Comparison of ENCODE assay signal across 9 cellular contexts in the genomic region with DNA sequence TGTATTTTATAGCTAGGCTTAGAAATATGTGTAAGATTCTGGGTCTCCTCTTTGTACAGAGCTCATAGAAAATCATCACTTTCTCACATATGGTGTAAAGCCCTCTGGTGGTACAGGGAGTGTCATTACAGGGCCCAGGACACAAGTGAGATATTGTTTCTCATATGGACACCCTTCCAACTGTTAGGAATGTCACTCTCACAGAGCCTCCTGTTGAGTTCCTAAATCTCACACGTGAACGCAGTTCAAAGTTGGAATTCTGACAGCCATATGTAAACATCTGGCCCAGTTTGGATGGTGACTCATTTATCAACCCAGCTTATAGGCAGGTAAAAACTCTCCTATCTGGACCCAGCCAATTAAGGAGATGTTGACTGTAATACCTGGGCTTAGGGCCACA. TPM values are rescaled to one million over a fixed set of nuclear protein-coding genes. Genes with fewer than 3 reads are reported as not detected.
DNase-seq lines count a peak whose midpoint lies in the region; ATAC-seq and TF ChIP-seq lines count a peak whose summit lies in the region.
"Had no signal": no experiment of that assay in that cellular context is flagged by ENCODE, and none has a peak within 500 bp of the region (broad histone marks: within the 10 kb centered on the region; RNA-seq: fewer than 3 reads in every experiment).

No MANE protein-coding gene starts in this region.

- CTCF ChIA-PET in AG04450 (lab: Charles Lee): interaction anchor here (0.7 kb wide), 1 partner anchor 10 kb away, joined by 3 read pairs; no protein-coding TSS in a partner anchor

- DNase-seq in AG04450 (ENCODE audit: low read depth, low spot score) (no peak), SJCRH30 (peak; percentile 15 to 57), hepatic stellate cell (ENCODE audit: low spot score) (peak; percentile 2)
- DNase-seq: activated CD4-positive, alpha-beta T cell treated with anti-CD3 and anti-CD28 coated beads for 1 hour had no signal

- no peak for ATAC-seq in GM19455 (IDR thresholded peaks at IDR 0.05; ENCODE audit: unreplicated experiment)
- ATAC-seq in HG02610 (IDR thresholded peaks at IDR 0.05; ENCODE audit: unreplicated experiment): no peak
- ATAC-seq in GM21381 (IDR thresholded peaks at IDR 0.05; ENCODE audit: unreplicated experiment): no peak
- no peak for ATAC-seq in HG03460 (IDR thresholded peaks at IDR 0.05; ENCODE audit: unreplicated experiment)

- no peaks in the 10 kb centered on the region for H3K4me1 ChIP-seq in SJCRH30

- TF ChIP-seq CTCF in AG04450 (IDR thresholded peaks at IDR 0.05; ENCODE audit: low read depth, low read length) (peak; percentile 45), GM12874 (IDR thresholded peaks at IDR 0.05; ENCODE audit: insufficient read depth, low read depth, low read length) (peak; percentile 26; the same call in 1 of the 2 replicates)

- H3K27me3 ChIP-seq in AG04450 (ENCODE audit: control insufficient read depth, insufficient read depth, low read length): no peaks in the 10 kb centered on the region
- H3K27me3 ChIP-seq in SJCRH30: no peaks in the 10 kb centered on the region

- POLR2A ChIA-PET in AG04450 (lab: Yijun Ruan, JAX): no interaction called here

- no peaks in the 10 kb centered on the region for H3K36me3 ChIP-seq in SJCRH30

- H3K27ac ChIP-seq in AG04450 (ENCODE audit: low read depth, low read length): no peak overlapping the region
- no peak overlapping the region for H3K27ac ChIP-seq in SJCRH30

- H3K9me3 ChIP-seq in AG04450 (ENCODE audit: control insufficient read depth, insufficient read depth, low read length) (no peaks in the 10 kb centered on the region; the same call in 1 of the 2 replicates), SJCRH30 (replicated peaks) (no peaks in the 10 kb centered on the region; the same call in 1 of the 2 replicates)

- H3K4me3 ChIP-seq in AG04450 (ENCODE audit: low read depth, low read length) (no peak overlapping the region), SJCRH30 (no peak overlapping the region)

RNA-seq across cellular contexts. Expression of gene ZNF107, which starts 35.4 kb away (rescaled TPM):
- 2.3 and 3.2 TPM in 2 replicates for polyA plus RNA-seq in AG04450 (2011; rRNA removed)
- polyA minus RNA-seq in AG04450 (2011; rRNA and poly(A)+ RNA removed): 1.1 and 2.4 TPM in 2 replicates
- 17.3 and 21.4 TPM in 2 replicates for total RNA-seq in SJCRH30 (2014; rRNA removed; shearing (Covaris generic))
